11 cellular contexts compared by ENCODE assay signal in the genomic region with DNA sequence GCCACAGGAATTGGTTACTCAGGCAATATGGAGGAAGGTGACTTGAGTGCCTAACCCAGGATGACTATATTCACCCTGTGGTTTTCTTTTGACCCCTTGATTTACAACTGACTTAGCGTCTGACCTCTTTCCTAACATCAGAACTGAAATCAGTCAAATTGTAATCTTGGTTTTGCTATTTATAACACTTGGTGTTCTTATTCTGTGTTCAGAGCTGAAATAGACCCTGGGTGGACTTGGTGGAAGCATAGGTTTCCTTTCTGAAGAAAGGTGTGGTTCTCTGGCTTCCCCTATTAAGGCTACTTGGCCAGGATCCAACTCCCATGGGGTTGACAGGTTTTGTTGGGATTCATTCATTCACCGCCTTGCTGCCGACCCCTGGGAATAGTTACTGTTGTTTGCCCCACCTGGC.
DNase-seq lines count a peak whose midpoint lies in the region; ATAC-seq, FAIRE-seq and TF ChIP-seq lines count a peak whose summit lies in the region.
"Had no signal": no experiment of that assay in that cellular context is flagged by ENCODE, and none has a peak within 500 bp of the region (broad histone marks: within the 10 kb centered on the region; RNA-seq: fewer than 3 reads in every experiment).

No MANE protein-coding gene starts in this region.

- no TSS peak for BruUV-seq in GM12878 (replicated peaks; lab: Mats Ljungman, UMichigan)

- H3K27ac ChIP-seq in GM12878 (ENCODE audit: control insufficient read depth, insufficient read depth) = peak overlapping the region; percentile 66
- H3K27ac ChIP-seq: 22Rv1 had no signal

- CTCF ChIA-PET in GM12878 (lab: Yijun Ruan, JAX) = interaction anchor here (0.6 to 1.5 kb wide), 6 partner anchors 8 to 380 kb away, joined by 3 to 5 read pairs (median 3); no protein-coding TSS in a partner anchor

- no peak overlapping the region for H3K4me3 ChIP-seq in GM12878

- POLR2A ChIA-PET in GM12878 (lab: Charles Lee) = interaction anchor here (0.7 to 1.3 kb wide), 2 partner anchors 30 to 170 kb away, joined by 3 to 4 read pairs; no protein-coding TSS in a partner anchor

- no peak overlapping the region for H2AFZ ChIP-seq in GM12878 (ENCODE audit: control insufficient read depth, low read depth, low read length)

- no peaks in the 10 kb centered on the region for H4K20me1 ChIP-seq in GM12878 (ENCODE audit: control insufficient read depth, insufficient read depth)

- no peaks in the 10 kb centered on the region for H3K27me3 ChIP-seq in GM12878 (replicated peaks in 1 of 2; ENCODE audit: control insufficient read depth in 2 of 2, insufficient read depth in 2 of 2, low read length in 1 of 2)

- no peaks in the 10 kb centered on the region for H3K79me2 ChIP-seq in GM12878 (ENCODE audit: control insufficient read depth, insufficient read depth, low read length)

- peak overlapping the region; percentile 11; the same call in 1 of the 2 replicates for H3K4me2 ChIP-seq in GM12878 (ENCODE audit: control insufficient read depth, insufficient read depth)

- TF ChIP-seq POLR2A in GM12878 (IDR thresholded peaks at IDR 0.05; ENCODE audit: low read depth, low read length) = no peak

- 0 out of 4 replicates have a peak, but pooled peaks of 1 of the 2 experiments have one; percentile 30 for TF ChIP-seq EP300 in GM12878 (IDR thresholded peaks at IDR 0.05; ENCODE audit: borderline replicate concordance in 1 of 2, control insufficient read depth in 1 of 2, low read depth in 2 of 2, low read length in 2 of 2)

- SMC1A ChIA-PET in GM12878 (lab: Charles Lee; ENCODE audit: uncharacterized antibody, unreplicated experiment) = interaction anchor here (0.8 to 1.8 kb wide), 5 partner anchors 8 to 29 kb away, joined by 3 to 6 read pairs (median 4); no protein-coding TSS in a partner anchor

- peaks cover 5% of the 10 kb centered on the region for H3K9me3 ChIP-seq in GM12878 (replicated peaks; ENCODE audit: control insufficient read depth, insufficient read depth, low read length)

- DNase-seq in DMS 273 (lab: John Stamatoyannopoulos, UW; ENCODE audit: unreplicated experiment) (peak; percentile 12), DMS 273 treated with DMSO at 0.1 percent for 48 hours (lab: John Stamatoyannopoulos, UW) (no peak), GM12878 (ENCODE audit: low read depth, low spot score) (peak; percentile 68), SIG-M5 (lab: John Stamatoyannopoulos, UW) (no peak), nucleus accumbens (lab: John Stamatoyannopoulos, UW) (no peak), C1 segment of cervical spinal cord (lab: John Stamatoyannopoulos, UW) (no peak)
- DNase-seq: H7, NCI-H1694 treated with DMSO at 0.1 percent for 48 hours had no signal

- peak; percentile 91 for FAIRE-seq in GM12878 (lab: Jason Lieb, UNC)

- in situ Hi-C loops in GM12878 (cut with MboI) = no loop called here

- H3K36me3 ChIP-seq in GM12878 (ENCODE audit: control insufficient read depth in 2 of 2, insufficient read depth in 2 of 2, low read length in 1 of 2) = peaks cover 1 to 5% of the 10 kb centered on the region in 2 experiments; a peak in 3 of 4 replicates

- intact Hi-C loops in GM12878 (cut with micrococcal nuclease; ENCODE audit: unreplicated experiment) = loop anchor here (1.0 kb wide), 1 partner anchor 61 kb away; no protein-coding TSS in a partner anchor

- ATAC-seq in GM21381 (IDR thresholded peaks at IDR 0.05; ENCODE audit: unreplicated experiment) = peak; percentile 81
- ATAC-seq in HG03558 (IDR thresholded peaks at IDR 0.05; ENCODE audit: extremely low read depth, unreplicated experiment) = peak; percentile 58
- ATAC-seq in GM12878 = peak; percentile 83

- no peak for TF ChIP-seq RAD21 in GM12878 (IDR thresholded peaks at IDR 0.05; ENCODE audit: insufficient read depth, low read depth, low read length)

- H3K9ac ChIP-seq in GM12878 (ENCODE audit: control insufficient read depth, insufficient read depth, low read length) = no peak overlapping the region

- peaks cover 15% of the 10 kb centered on the region for H3K4me1 ChIP-seq in GM12878 (ENCODE audit: control insufficient read depth, insufficient read depth, low read length)

- TF ChIP-seq CTCF in GM12878 (IDR thresholded peaks at IDR 0.05 in 2 of 3, conservative IDR thresholded peaks at IDR 0.05 in 1 of 3; ENCODE audit: control insufficient read depth in 2 of 3, extremely low read depth in 1 of 3, insufficient read depth in 1 of 3, low read depth in 3 of 3, low read length in 3 of 3) = no peak

- 25% methylated on average over 3 of the region's 3 CpGs for WGBS in GM12878 (ENCODE audit: insufficient coverage, insufficient replicate concordance, low lambda C conversion rate, missing lambda C conversion rate)

- RAD21 ChIA-PET in GM12878 (lab: Charles Lee; ENCODE audit: unreplicated experiment) = interaction anchor here (0.9 to 1.3 kb wide), 3 partner anchors 42 to 231 kb away, joined by 4 to 6 read pairs (median 4); a partner anchor contains a TSS

TF ChIP-seq in GM12878, 131 proteins besides CTCF, POLR2A, EP300 and RAD21 (continues in another document):
- peak; percentile 91 for TF ChIP-seq NFIC (IDR thresholded peaks at IDR 0.05; ENCODE audit: low read depth, low read length)
- peak; percentile 44; the same call in 1 of the 2 replicates for TF ChIP-seq CREB1 (IDR thresholded peaks at IDR 0.05; ENCODE audit: low read depth)
- TF ChIP-seq, protein P1, sequence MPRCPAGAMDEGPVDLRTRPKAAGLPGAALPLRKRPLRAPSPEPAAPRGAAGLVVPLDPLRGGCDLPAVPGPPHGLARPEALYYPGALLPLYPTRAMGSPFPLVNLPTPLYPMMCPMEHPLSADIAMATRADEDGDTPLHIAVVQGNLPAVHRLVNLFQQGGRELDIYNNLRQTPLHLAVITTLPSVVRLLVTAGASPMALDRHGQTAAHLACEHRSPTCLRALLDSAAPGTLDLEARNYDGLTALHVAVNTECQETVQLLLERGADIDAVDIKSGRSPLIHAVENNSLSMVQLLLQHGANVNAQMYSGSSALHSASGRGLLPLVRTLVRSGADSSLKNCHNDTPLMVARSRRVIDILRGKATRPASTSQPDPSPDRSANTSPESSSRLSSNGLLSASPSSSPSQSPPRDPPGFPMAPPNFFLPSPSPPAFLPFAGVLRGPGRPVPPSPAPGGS (IDR thresholded peaks at IDR 0.05; ENCODE audit: borderline replicate concordance, insufficient read depth, low read depth, low read length, poor library complexity, severe bottlenecking) = peak; percentile 32
- TF ChIP-seq, protein P2, sequence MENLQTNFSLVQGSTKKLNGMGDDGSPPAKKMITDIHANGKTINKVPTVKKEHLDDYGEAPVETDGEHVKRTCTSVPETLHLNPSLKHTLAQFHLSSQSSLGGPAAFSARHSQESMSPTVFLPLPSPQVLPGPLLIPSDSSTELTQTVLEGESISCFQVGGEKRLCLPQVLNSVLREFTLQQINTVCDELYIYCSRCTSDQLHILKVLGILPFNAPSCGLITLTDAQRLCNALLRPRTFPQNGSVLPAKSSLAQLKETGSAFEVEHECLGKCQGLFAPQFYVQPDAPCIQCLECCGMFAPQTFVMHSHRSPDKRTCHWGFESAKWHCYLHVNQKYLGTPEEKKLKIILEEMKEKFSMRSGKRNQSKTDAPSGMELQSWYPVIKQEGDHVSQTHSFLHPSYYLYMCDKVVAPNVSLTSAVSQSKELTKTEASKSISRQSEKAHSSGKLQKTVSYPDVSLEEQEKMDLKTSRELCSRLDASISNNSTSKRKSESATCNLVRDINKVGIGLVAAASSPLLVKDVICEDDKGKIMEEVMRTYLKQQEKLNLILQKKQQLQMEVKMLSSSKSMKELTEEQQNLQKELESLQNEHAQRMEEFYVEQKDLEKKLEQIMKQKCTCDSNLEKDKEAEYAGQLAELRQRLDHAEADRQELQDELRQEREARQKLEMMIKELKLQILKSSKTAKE (IDR thresholded peaks at IDR 0.05; ENCODE audit: low read depth, poor library complexity, severe bottlenecking) = peak; percentile 39
- no peak for TF ChIP-seq TAF1 (IDR thresholded peaks at IDR 0.05; ENCODE audit: borderline replicate concordance, low read depth, low read length)
- peak; percentile 92 for TF ChIP-seq MEF2A (IDR thresholded peaks at IDR 0.05; ENCODE audit: insufficient read depth, low read depth, low read length)
- no peak for TF ChIP-seq TCF3 (IDR thresholded peaks at IDR 0.05; ENCODE audit: borderline replicate concordance, insufficient read depth, low read depth, low read length)
- TF ChIP-seq RUNX3 (IDR thresholded peaks at IDR 0.05; ENCODE audit: low read length) = peak; percentile 97
- TF ChIP-seq, protein P3, sequence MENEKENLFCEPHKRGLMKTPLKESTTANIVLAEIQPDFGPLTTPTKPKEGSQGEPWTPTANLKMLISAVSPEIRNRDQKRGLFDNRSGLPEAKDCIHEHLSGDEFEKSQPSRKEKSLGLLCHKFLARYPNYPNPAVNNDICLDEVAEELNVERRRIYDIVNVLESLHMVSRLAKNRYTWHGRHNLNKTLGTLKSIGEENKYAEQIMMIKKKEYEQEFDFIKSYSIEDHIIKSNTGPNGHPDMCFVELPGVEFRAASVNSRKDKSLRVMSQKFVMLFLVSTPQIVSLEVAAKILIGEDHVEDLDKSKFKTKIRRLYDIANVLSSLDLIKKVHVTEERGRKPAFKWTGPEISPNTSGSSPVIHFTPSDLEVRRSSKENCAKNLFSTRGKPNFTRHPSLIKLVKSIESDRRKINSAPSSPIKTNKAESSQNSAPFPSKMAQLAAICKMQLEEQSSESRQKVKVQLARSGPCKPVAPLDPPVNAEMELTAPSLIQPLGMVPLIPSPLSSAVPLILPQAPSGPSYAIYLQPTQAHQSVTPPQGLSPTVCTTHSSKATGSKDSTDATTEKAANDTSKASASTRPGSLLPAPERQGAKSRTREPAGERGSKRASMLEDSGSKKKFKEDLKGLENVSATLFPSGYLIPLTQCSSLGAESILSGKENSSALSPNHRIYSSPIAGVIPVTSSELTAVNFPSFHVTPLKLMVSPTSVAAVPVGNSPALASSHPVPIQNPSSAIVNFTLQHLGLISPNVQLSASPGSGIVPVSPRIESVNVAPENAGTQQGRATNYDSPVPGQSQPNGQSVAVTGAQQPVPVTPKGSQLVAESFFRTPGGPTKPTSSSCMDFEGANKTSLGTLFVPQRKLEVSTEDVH (IDR thresholded peaks at IDR 0.05; ENCODE audit: low read depth, partially characterized antibody) = no peak
- no peak for TF ChIP-seq TCF7 (IDR thresholded peaks at IDR 0.05; ENCODE audit: borderline replicate concordance)
- TF ChIP-seq EED (IDR thresholded peaks at IDR 0.05; ENCODE audit: low read depth) = peak; percentile 76
- no peak for TF ChIP-seq NFXL1 (IDR thresholded peaks at IDR 0.05; ENCODE audit: borderline replicate concordance)
- peak; percentile 19; the same call in 1 of the 2 replicates for TF ChIP-seq BCL11A (IDR thresholded peaks at IDR 0.05; ENCODE audit: low read depth, low read length)
- TF ChIP-seq MTA3 (IDR thresholded peaks at IDR 0.05; ENCODE audit: borderline replicate concordance, low read length) = peak; percentile 62; the same call in 1 of the 2 replicates
- TF ChIP-seq PML (IDR thresholded peaks at IDR 0.05; ENCODE audit: low read length) = 0 out of 2 replicates have a peak, but pooled peaks have one; percentile 19
- no peak for TF ChIP-seq STAT3 (IDR thresholded peaks at IDR 0.05; ENCODE audit: low read depth, low read length)
- peak; percentile 73 for TF ChIP-seq JUNB (IDR thresholded peaks at IDR 0.05)

Comparison
In these comparisons a context has a peak if more than half of its experiments do, and no peak if none do; other contexts are left out.
1. DNase-seq: peak in DMS 273 (single experiment) and GM12878 (single experiment); none in DMS 273 treated with DMSO at 0.1 percent for 48 hours (single experiment), SIG-M5 (single experiment), nucleus accumbens (0 of 56) and C1 segment of cervical spinal cord (0 of 14).
2. Peak in every context shown above with its lines, with median percentiles within 50 percentile points of each other: ATAC-seq.